ENCODE assay signal across 27 cellular contexts in genomic region chr4:130545596-130545995, GRCh38.
"Had no signal": no experiment of that assay in that cellular context is flagged by ENCODE, and none has a peak within 500 bp of the region (broad histone marks: within the 10 kb centered on the region; RNA-seq: fewer than 3 reads in every experiment).

No MANE protein-coding gene starts in this region.

- H3K27ac ChIP-seq: cardiac muscle cell, coronary artery, dorsolateral prefrontal cortex, left lung, neutrophil, pancreas, prostate gland, stomach, suprapubic skin, tibial artery, WERI-Rb-1 had no signal

- H3K4me3 ChIP-seq: cardiac muscle cell, coronary artery, dorsolateral prefrontal cortex, left lung, lung, pancreas, prostate gland, stomach, suprapubic skin, tibial artery had no signal

- H3K9me3 ChIP-seq: left lung, neutrophil, pancreas, prostate gland, stomach, suprapubic skin, tibial artery had no signal

- H3K36me3 ChIP-seq: cardiac muscle cell, left lung, neutrophil, pancreas, prostate gland, stomach, suprapubic skin, tibial artery, WERI-Rb-1 had no signal

- H3K27me3 ChIP-seq: dorsolateral prefrontal cortex, left lung, neutrophil, pancreas, stomach, suprapubic skin, tibial artery had no signal

- DNase-seq: activated CD4-positive, alpha-beta memory T cell treated with anti-CD3 and anti-CD28 coated beads, Interleukin-2, amount 10 ng/mL, durations not matched to agents 7 days and 5 days; activated CD4-positive, alpha-beta T cell treated with anti-CD3 and anti-CD28 coated beads, Interleukin-2, amount 10 ng/mL, durations not matched to agents 24 days and 14 days; activated CD4-positive, CD25-positive, alpha-beta regulatory T cell treated with anti-CD3 and anti-CD28 coated beads, Interleukin-2, amount 50 U/mL, for 72 hours; activated gamma-delta T cell treated with Interleukin-2 at 50 U/mL for 16 hours; activated naive CD8-positive, alpha-beta T cell treated with anti-CD3 and anti-CD28 coated beads, Interleukin-2, amount 50 U/mL, for 24 hours; activated T-cell treated with anti-CD3 and anti-CD28 coated beads, Interleukin-2, amount 50 U/mL, for 4 hours; anterior cingulate cortex; cerebellar nuclear complex; dorsolateral prefrontal cortex; effector memory CD4-positive, alpha-beta T cell; kidney glomerular epithelial cell; left lung; pancreas; stimulated activated CD4-positive, alpha-beta T cell treated with anti-CD3 and anti-CD28 coated beads, Interleukin-15, amount 100 ng/mL, for 24 hours; stimulated activated CD4-positive, alpha-beta T cell treated with anti-CD3 and anti-CD28 coated beads, Interleukin-2, amount 100 ng/mL, for 24 hours; stimulated activated naive B cell treated with anti-CD40 and anti-IgM and Interleukin-4, amounts not matched to agents 10 μg/mL and 1 μg/mL and 100 μg/mL, for 72 hours; stomach; T-helper 1 cell; tibial artery; WERI-Rb-1 had no signal

- ATAC-seq: activated naive CD8-positive, alpha-beta T cell treated with anti-CD3 and anti-CD28 coated beads, Interleukin-2, amount 50 U/mL, for 24 hours; activated T-cell treated with anti-CD3 and anti-CD28 coated beads, Interleukin-2, amount 50 U/mL, for 4 hours; activated T-helper 17 cell treated with anti-CD3 and anti-CD28 coated beads, Interleukin-2, amount 50 U/mL, for 72 hours; left lung; pancreas; stimulated activated naive B cell treated with anti-CD40 and anti-IgM and Interleukin-4, amounts not matched to agents 10 μg/mL and 1 μg/mL and 100 μg/mL, for 72 hours had no signal

- H3K4me1 ChIP-seq: left lung, pancreas, prostate gland, stomach, suprapubic skin, tibial artery had no signal
